ENCODE assay signal across 24 cellular contexts in the genomic region with DNA sequence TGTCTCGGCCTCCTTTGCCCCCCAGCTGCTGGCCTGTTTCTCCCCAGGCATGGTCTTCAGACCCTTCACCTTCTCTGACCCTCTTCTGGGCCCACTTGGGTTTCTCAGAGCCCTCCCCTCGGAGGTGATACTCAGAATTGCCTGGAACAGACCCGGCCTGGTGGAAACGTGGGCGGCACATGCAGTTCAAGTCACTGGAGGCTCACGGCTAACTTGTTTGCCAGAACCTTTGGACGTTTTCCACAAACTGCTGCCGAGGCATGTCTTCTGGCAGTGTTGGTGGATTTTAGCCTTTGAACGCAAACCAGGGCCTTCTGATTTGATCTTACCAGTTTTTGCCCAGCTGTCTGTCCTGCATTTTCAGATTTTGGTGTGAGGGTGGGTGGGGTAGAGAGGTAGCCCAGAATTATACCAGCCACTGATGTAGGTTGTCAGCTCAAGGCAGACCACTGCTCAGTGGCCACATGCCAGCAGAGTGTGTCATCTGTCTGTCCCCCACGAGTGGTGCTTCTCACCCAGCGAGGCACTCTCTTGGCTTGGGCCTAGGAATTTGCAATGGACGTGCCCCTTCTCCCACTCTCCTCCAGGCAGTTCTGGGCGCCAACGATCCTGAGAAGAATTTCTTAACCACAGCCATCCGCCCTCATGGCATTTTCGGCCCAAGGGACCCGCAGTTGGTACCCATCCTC. TPM values are rescaled to one million over a fixed set of nuclear protein-coding genes. Genes with fewer than 3 reads are reported as not detected.
DNase-seq lines count a peak whose midpoint lies in the region; ATAC-seq, FAIRE-seq and TF ChIP-seq lines count a peak whose summit lies in the region.
"Had no signal": no experiment of that assay in that cellular context is flagged by ENCODE, and none has a peak within 500 bp of the region (broad histone marks: within the 10 kb centered on the region; RNA-seq: fewer than 3 reads in every experiment).

No MANE protein-coding gene starts in this region.

- no peak for TF ChIP-seq CTCF in AG10803 (conservative IDR thresholded peaks at IDR 0.05; ENCODE audit: low read length)
- TF ChIP-seq CTCF in fibroblast of mammary gland (conservative IDR thresholded peaks at IDR 0.05; ENCODE audit: control insufficient read depth, insufficient read depth, low read depth, low read length) = no peak
- TF ChIP-seq CTCF in H9 (conservative IDR thresholded peaks at IDR 0.05) = no peak
- no peak for TF ChIP-seq CTCF in pancreas (IDR thresholded peaks at IDR 0.05)

- no peaks in the 10 kb centered on the region for H3K4me1 ChIP-seq in H9 (ENCODE audit: insufficient read depth, low read length)
- no peaks in the 10 kb centered on the region for H3K4me1 ChIP-seq in pancreas
- H3K4me1 ChIP-seq: BE2C had no signal

- peak; percentile 15 for DNase-seq in AG10803 (ENCODE audit: low read depth)
- DNase-seq in astrocyte of the hippocampus (ENCODE audit: low read depth, low spot score) = peak; percentile 2
- DNase-seq in fibroblast of mammary gland (ENCODE audit: low read depth) = peak; percentile 51
- DNase-seq in sciatic nerve (ENCODE audit: low spot score) = no peak
- DNase-seq in activated naive CD4-positive, alpha-beta T cell (lab: John Stamatoyannopoulos, UW) = no peak
- DNase-seq in H9 = no peak
- DNase-seq in pancreas = no peak
- DNase-seq: BE2C; EL; HCEC 1CT; KBM-7; NCI-H1105; NCI-H146; NCI-H2081; NCI-H2171; NCI-H345; NCI-H524; NCI-H774; NK-92 treated with Interleukin-12 subunit alpha and Interleukin-12 subunit beta, amount 100 ng/mL, for 24 hours; SIG-M5 had no signal

- H3K23ac ChIP-seq in H9 (ENCODE audit: insufficient read length, low read depth, low read length) = no peak overlapping the region

- ATAC-seq in sciatic nerve (peak; percentile 54), pancreas (no peak), HG02798 (IDR thresholded peaks at IDR 0.05; ENCODE audit: poor library complexity, unreplicated experiment) (no peak)

- H3K4me3 Mint-ChIP-seq in H9 = no peak overlapping the region

- no peak overlapping the region; a peak in 1 of 7 replicates for H3K27ac Mint-ChIP-seq in H9

- H3K18ac ChIP-seq in H9 (ENCODE audit: insufficient read length, low read depth, low read length) = no peak overlapping the region

- H4K8ac ChIP-seq in H9 (replicated peaks; ENCODE audit: insufficient read length, low read depth, low read length) = no peak overlapping the region

- H2BK5ac ChIP-seq in H9 (ENCODE audit: insufficient read length, low read length) = no peak overlapping the region

- H3K23me2 ChIP-seq in H9 (ENCODE audit: insufficient read length, low read depth, low read length, poor library complexity, severe bottlenecking) = no peaks in the 10 kb centered on the region

- H4K91ac ChIP-seq in H9 (ENCODE audit: insufficient read length, low read depth, low read length) = no peak overlapping the region

- no peaks in the 10 kb centered on the region for H3K27me3 ChIP-seq in H9 (ENCODE audit: insufficient read depth, low read length)
- no peaks in the 10 kb centered on the region for H3K27me3 ChIP-seq in pancreas
- H3K27me3 ChIP-seq: BE2C had no signal

- H3K36me3 Mint-ChIP-seq in H9 (ENCODE audit: insufficient read depth in 1 of 3, low read depth in 3 of 3) = peaks cover 45 to 77% (median 46%) of the 10 kb centered on the region in 3 experiments

- no peak overlapping the region for H2BK120ac ChIP-seq in H9 (ENCODE audit: low read depth, low read length, poor library complexity, severe bottlenecking)

- no peak overlapping the region for H4K5ac ChIP-seq in H9 (ENCODE audit: insufficient read length, low read depth, low read length)

- H3K79me2 ChIP-seq in H9 (ENCODE audit: insufficient read depth, low read length) = no peaks in the 10 kb centered on the region

- no peak overlapping the region for H3K56ac ChIP-seq in H9 (ENCODE audit: insufficient read length, low read depth, low read length)

- H3K36me3 ChIP-seq in pancreas = no peaks in the 10 kb centered on the region
- H3K36me3 ChIP-seq: BE2C had no signal

- H3K79me1 ChIP-seq in H9 (ENCODE audit: insufficient read depth, low read depth, low read length, poor library complexity, severe bottlenecking) = no peaks in the 10 kb centered on the region

- no peaks in the 10 kb centered on the region for H4K20me1 ChIP-seq in H9 (ENCODE audit: control insufficient read depth, insufficient read depth, insufficient read length)

- H3K4ac ChIP-seq in H9 (ENCODE audit: low read depth, low read length) = no peak overlapping the region

- H3K4me2 ChIP-seq in H9 (ENCODE audit: insufficient read depth, insufficient read length, low read length) = no peak overlapping the region

- H3K27ac ChIP-seq in H9 (ENCODE audit: insufficient read length, low read depth, low read length) (no peak overlapping the region), pancreas (no peak overlapping the region)
- H3K27ac ChIP-seq: RWPE1 had no signal

- H2BK20ac ChIP-seq in H9 (ENCODE audit: low read depth, low read length, poor library complexity, severe bottlenecking) = no peak overlapping the region

- no peak overlapping the region for H3K14ac ChIP-seq in H9 (ENCODE audit: insufficient read depth, low read length)

- no peak overlapping the region for H2AK5ac ChIP-seq in H9 (ENCODE audit: insufficient read length, low read length)

- no peak overlapping the region for H3K9ac ChIP-seq in H9 (ENCODE audit: extremely low read depth, insufficient read length, low read length)

- intact Hi-C loops in sciatic nerve (cut with DNase I) = no loop called here
- intact Hi-C loops in pancreas (cut with DNase I) = no loop called here

- no CpG with 5 or more reads among the region's 17 CpGs for WGBS in H9 (ENCODE audit: extremely low coverage, insufficient read length, low lambda C conversion rate)
- 83 to 93% methylated on average over 17 of the region's 17 CpGs for WGBS in pancreas, 2 donors

- H3K4me3 ChIP-seq in AG10803 (ENCODE audit: low read length) = no peak overlapping the region
- no peak overlapping the region for H3K4me3 ChIP-seq in fibroblast of mammary gland (ENCODE audit: control insufficient read depth, low read depth, low read length)
- no peak overlapping the region for H3K4me3 ChIP-seq in pancreas

- H3K4me1 Mint-ChIP-seq in H9 = no peaks in the 10 kb centered on the region

- H2BK12ac ChIP-seq in H9 (ENCODE audit: insufficient read length, low read depth, low read length) = no peak overlapping the region

- no peak overlapping the region for H3T11ph ChIP-seq in H9 (ENCODE audit: low read length)

- FAIRE-seq in pancreas (lab: Jason Lieb, UNC) = no peak
- FAIRE-seq: A204.1, D721Med had no signal

- H3K27me3 Mint-ChIP-seq in H9 (ENCODE audit: low read depth) = no peaks in the 10 kb centered on the region; the same call in 1 of the 2 replicates

- no peak overlapping the region for H2BK15ac ChIP-seq in H9 (ENCODE audit: low read depth, low read length)

- H3K9me3 Mint-ChIP-seq in H9 = peaks cover 77 to 81% of the 10 kb centered on the region in 2 experiments

- no peak overlapping the region for H2AFZ ChIP-seq in H9 (ENCODE audit: low read length)

- peaks cover 28% of the 10 kb centered on the region for H3K9me3 ChIP-seq in H9 (ENCODE audit: control insufficient read depth, low read depth, low read length)
- no peaks in the 10 kb centered on the region for H3K9me3 ChIP-seq in pancreas
- H3K9me3 ChIP-seq: BE2C had no signal

RNA-seq across cellular contexts. Expression of a gene that starts 32.5 kb away (rescaled TPM):
- total RNA-seq in sciatic nerve (26.9 TPM), H9 (2021) (10.2 and 11.3 TPM in 2 replicates), pancreas (1 to 10 TPM; 2.4 to 5.0 (median 3.0) TPM)
- polyA plus RNA-seq in pancreas = 1 to 10 TPM; 2.2 to 4.8 TPM

RNA-seq across cellular contexts. Expression of a gene that starts 34.5 kb away (rescaled TPM):
- total RNA-seq in sciatic nerve = 18.0 TPM
- total RNA-seq in H9 (2021) = 31.6 and 32.7 TPM in 2 replicates
- total RNA-seq in pancreas = 1 to 10 TPM; 5.0 to 7.6 (median 6.4) TPM
- 1 to 10 TPM; 4.6 to 8.3 TPM for polyA plus RNA-seq in pancreas

RNA-seq across cellular contexts. Expression of a gene that starts 34.8 kb away (rescaled TPM):
- total RNA-seq in sciatic nerve = 25.0 TPM
- total RNA-seq in H9 (2021) = 23.6 and 24.6 TPM in 2 replicates
- total RNA-seq in pancreas = 10 to 100 TPM in 3 of 6 donors, 1 to 10 TPM in 3; 6.6 to 16.7 (median 10.1) TPM
- polyA plus RNA-seq in pancreas = 10 to 100 TPM; 19.4 to 31.4 TPM

Comparison
In these comparisons a context has a peak if more than half of its experiments do, and no peak if none do; other contexts are left out.
1. DNase-seq: peak in AG10803 (single experiment), astrocyte of the hippocampus (single experiment) and fibroblast of mammary gland (single experiment); none in sciatic nerve (single experiment), activated naive CD4-positive, alpha-beta T cell (0 of 4), H9 (single experiment) and pancreas (0 of 6).